ENCODE assay signal across 19 cellular contexts in the genomic region with DNA sequence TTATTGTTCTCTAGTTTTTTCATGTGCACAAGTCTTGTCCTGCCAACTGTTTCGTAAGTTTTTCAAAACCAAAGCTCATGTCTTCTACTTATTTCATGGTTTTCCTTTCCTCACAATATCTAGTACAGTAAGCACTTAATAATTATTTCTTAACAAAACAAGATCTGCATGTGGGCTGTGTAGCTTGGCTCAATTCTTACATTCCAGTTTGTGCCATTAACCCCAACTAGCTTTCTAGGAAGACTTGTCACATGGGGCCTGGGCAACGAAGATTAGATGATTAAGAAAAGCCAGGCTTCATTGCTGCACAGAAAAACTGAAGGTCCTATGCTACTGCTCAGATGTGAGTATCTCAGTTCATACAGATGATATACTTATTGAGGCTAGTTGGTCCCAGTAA.
A peak's percentile ranks its signal among the peaks of the same experiment; 100 is the strongest.
DNase-seq lines count a peak whose midpoint lies in the region; FAIRE-seq and TF ChIP-seq lines count a peak whose summit lies in the region.
"Had no signal": no experiment of that assay in that cellular context is flagged by ENCODE, and none has a peak within 500 bp of the region (broad histone marks: within the 10 kb centered on the region; RNA-seq: fewer than 3 reads in every experiment).

No MANE protein-coding gene starts in this region.

- H3K9me3 ChIP-seq in adipocyte (ENCODE audit: control insufficient read depth, low read length) = peaks cover 7% of the 10 kb centered on the region
- H3K9me3 ChIP-seq in fibroblast of lung (ENCODE audit: control insufficient read depth, insufficient read depth, low read depth, low read length) = no peaks in the 10 kb centered on the region
- H3K9me3 ChIP-seq in HAP-1 = no peaks in the 10 kb centered on the region
- H3K9me3 ChIP-seq: body of pancreas, upper lobe of left lung had no signal

- H3K27me3 ChIP-seq in adipocyte (replicated peaks; ENCODE audit: control insufficient read depth, insufficient read depth, low read length) (peaks cover 8% of the 10 kb centered on the region), fibroblast of lung (ENCODE audit: control insufficient read depth, insufficient read depth, low read length) (no peaks in the 10 kb centered on the region), HAP-1 (ENCODE audit: low read depth) (no peaks in the 10 kb centered on the region)
- H3K27me3 ChIP-seq: BLaER1 treated with 17β-estradiol and CSF1 and Interleukin-3, amounts not matched to agents 10 nM and 100 nM; body of pancreas; upper lobe of left lung had no signal

- no peaks in the 10 kb centered on the region for H4K20me1 ChIP-seq in fibroblast of lung (ENCODE audit: control insufficient read depth, extremely low read depth, insufficient read depth, low read length)
- H4K20me1 ChIP-seq: BLaER1 treated with 17β-estradiol and CSF1 and Interleukin-3, amounts not matched to agents 10 nM and 100 nM had no signal

- no peak for FAIRE-seq in H54 (lab: Jason Lieb, UNC)
- FAIRE-seq: A204.1, GM18507 had no signal

- TF ChIP-seq POLR2A in H54 (IDR thresholded peaks at IDR 0.05; ENCODE audit: low read depth, low read length) = no peak

- intact Hi-C loops in posterior vena cava (cut with DNase I) = no loop called here

- in situ Hi-C loops in HAP-1 (cut with MboI; ENCODE audit: low sequenced_read_pairs) = no loop called here

- DNase-seq in AG10803 (ENCODE audit: low read depth) = peak; percentile 5
- peak; percentile 24 for DNase-seq in adipocyte (ENCODE audit: low read depth)
- peak; percentile 10 to 85 for DNase-seq in fibroblast of lung (ENCODE audit: low read depth in 2 of 2)
- peak; percentile 32 for DNase-seq in myocyte (ENCODE audit: low read depth)
- DNase-seq in NCI-H524 treated with DMSO at 0.1 percent for 48 hours (lab: John Stamatoyannopoulos, UW) = no peak
- DNase-seq in posterior vena cava (ENCODE audit: low spot score) = no peak
- DNase-seq in HAP-1 (ENCODE audit: low spot score in 2 of 2) = no peak
- no peak for DNase-seq in H54 (ENCODE audit: insufficient read length, low spot score)
- DNase-seq: activated CD4-positive, alpha-beta T cell treated with anti-CD3 and anti-CD28 coated beads for 36 hours; body of pancreas; left ventricle myocardium superior; NCI-H1694 treated with DMSO at 0.1 percent for 48 hours; NCI-H774; SHP77; upper lobe of left lung had no signal

- no peak overlapping the region for H3K27ac ChIP-seq in fibroblast of lung (ENCODE audit: insufficient read depth, low read length)
- H3K27ac ChIP-seq: BLaER1 treated with 17β-estradiol and CSF1 and Interleukin-3, amounts not matched to agents 10 nM and 100 nM; body of pancreas; coronary artery; upper lobe of left lung had no signal

- no peaks in the 10 kb centered on the region for H3K79me2 ChIP-seq in fibroblast of lung (ENCODE audit: control insufficient read depth, insufficient read depth, low read length)

- H3K36me3 ChIP-seq in adipocyte (ENCODE audit: control insufficient read depth, insufficient read depth, low read length, severe bottlenecking) = no peaks in the 10 kb centered on the region
- H3K36me3 ChIP-seq in fibroblast of lung (ENCODE audit: control insufficient read depth, insufficient read depth, low read length) = no peaks in the 10 kb centered on the region
- H3K36me3 ChIP-seq in HAP-1 (replicated peaks) = no peaks in the 10 kb centered on the region
- H3K36me3 ChIP-seq: BLaER1 treated with 17β-estradiol and CSF1 and Interleukin-3, amounts not matched to agents 10 nM and 100 nM; upper lobe of left lung had no signal

- H3K4me2 ChIP-seq in fibroblast of lung (ENCODE audit: extremely low read depth, insufficient read depth, low read length) = no peak overlapping the region
- H3K4me2 ChIP-seq: BLaER1 treated with 17β-estradiol and CSF1 and Interleukin-3, amounts not matched to agents 10 nM and 100 nM had no signal

- H2AFZ ChIP-seq in fibroblast of lung (ENCODE audit: low read length) = no peak overlapping the region

- TF ChIP-seq CTCF in AG10803 (conservative IDR thresholded peaks at IDR 0.05; ENCODE audit: low read length) (no peak), fibroblast of lung (conservative IDR thresholded peaks at IDR 0.05 in 1 of 2, IDR thresholded peaks at IDR 0.05 in 1 of 2; ENCODE audit: low read depth in 1 of 2, low read length in 2 of 2) (no peak)

- no peak overlapping the region for H3K9ac ChIP-seq in adipocyte (ENCODE audit: low read length)
- H3K9ac ChIP-seq in fibroblast of lung (ENCODE audit: insufficient read depth, low read length) = no peak overlapping the region
- H3K9ac ChIP-seq: BLaER1 treated with 17β-estradiol and CSF1 and Interleukin-3, amounts not matched to agents 10 nM and 100 nM had no signal

- H3K4me1 ChIP-seq in adipocyte (ENCODE audit: control insufficient read depth, insufficient read depth, low read length) = peaks cover 6% of the 10 kb centered on the region
- no peaks in the 10 kb centered on the region for H3K4me1 ChIP-seq in fibroblast of lung (ENCODE audit: control insufficient read depth, extremely low read depth, insufficient read depth, low read length)
- no peaks in the 10 kb centered on the region for H3K4me1 ChIP-seq in HAP-1
- H3K4me1 ChIP-seq: BLaER1 treated with 17β-estradiol and CSF1 and Interleukin-3, amounts not matched to agents 10 nM and 100 nM; body of pancreas; upper lobe of left lung had no signal

- H3K4me3 ChIP-seq in AG10803 (ENCODE audit: low read length) (no peak overlapping the region), adipocyte (ENCODE audit: low read length) (no peak overlapping the region), fibroblast of lung (replicated peaks in 1 of 4; ENCODE audit: control extremely low read depth in 1 of 4, insufficient read depth in 1 of 4, low read depth in 3 of 4, low read length in 4 of 4) (no peak overlapping the region), HAP-1 (no peak overlapping the region)
- H3K4me3 ChIP-seq: BLaER1 treated with 17β-estradiol and CSF1 and Interleukin-3, amounts not matched to agents 10 nM and 100 nM; body of pancreas; coronary artery; upper lobe of left lung had no signal

Comparison
In these comparisons a context has a peak if more than half of its experiments do, and no peak if none do; other contexts are left out.
1. DNase-seq: peak in AG10803 (single experiment), adipocyte (single experiment), fibroblast of lung (2 of 2) and myocyte (single experiment); none in NCI-H524 treated with DMSO at 0.1 percent for 48 hours (single experiment), posterior vena cava (single experiment), HAP-1 (0 of 2) and H54 (single experiment).